Comparison of ENCODE assay signal across 14 cellular contexts in genomic region chr10:24603333-24603732, GRCh38.
DNase-seq lines count a peak whose midpoint lies in the region; ATAC-seq and TF ChIP-seq lines count a peak whose summit lies in the region.
"Had no signal": no experiment of that assay in that cellular context is flagged by ENCODE, and none has a peak within 500 bp of the region (broad histone marks: within the 10 kb centered on the region; RNA-seq: fewer than 3 reads in every experiment).

No MANE protein-coding gene starts in this region.

- no peaks in the 10 kb centered on the region for H3K27me3 ChIP-seq in tibial nerve

- no peaks in the 10 kb centered on the region for H3K9me3 Mint-ChIP-seq in activated T-cell treated with anti-CD3 and anti-CD28 coated beads, Interleukin-2, amount 50 U/mL, for 4 hours
- no peaks in the 10 kb centered on the region for H3K9me3 Mint-ChIP-seq in endothelial cell (ENCODE audit: unreplicated experiment)
- H3K9me3 Mint-ChIP-seq: activated B cell treated with CpG ODN at 0.5 μM for 24 hours; central memory CD8-positive, alpha-beta T cell had no signal

- H3K9me3 ChIP-seq in tibial nerve = no peaks in the 10 kb centered on the region

- H3K27me3 Mint-ChIP-seq in activated T-cell treated with anti-CD3 and anti-CD28 coated beads, Interleukin-2, amount 50 U/mL, for 4 hours (ENCODE audit: low read depth) = no peaks in the 10 kb centered on the region
- no peaks in the 10 kb centered on the region for H3K27me3 Mint-ChIP-seq in endothelial cell (ENCODE audit: unreplicated experiment)
- H3K27me3 Mint-ChIP-seq: activated B cell treated with CpG ODN at 0.5 μM for 24 hours; B cell; central memory CD8-positive, alpha-beta T cell; naive thymus-derived CD4-positive, alpha-beta T cell had no signal

- peaks cover 0 to 72% (median 0%) of the 10 kb centered on the region in 3 donors for H3K36me3 ChIP-seq in tibial nerve

- H3K4me1 ChIP-seq in tibial nerve = no peaks in the 10 kb centered on the region

- H3K36me3 Mint-ChIP-seq in activated T-cell treated with anti-CD3 and anti-CD28 coated beads, Interleukin-2, amount 50 U/mL, for 4 hours (ENCODE audit: insufficient read depth) = peaks cover 34% of the 10 kb centered on the region
- H3K36me3 Mint-ChIP-seq in endothelial cell (ENCODE audit: low read depth, unreplicated experiment) = peaks cover 31% of the 10 kb centered on the region

- TF ChIP-seq POLR2A in tibial nerve (IDR thresholded peaks at IDR 0.05) = no peak

- no peak overlapping the region for H3K4me3 ChIP-seq in tibial nerve

- no peak for DNase-seq in activated T-cell treated with anti-CD3 and anti-CD28 coated beads, Interleukin-2, amount 50 U/mL, for 4 hours
- DNase-seq in activated T-cell treated with anti-CD3 and anti-CD28 coated beads for 4 hours = no peak
- DNase-seq in endothelial cell (ENCODE audit: low spot score) = no peak
- no peak for DNase-seq in stimulated activated naive CD8-positive, alpha-beta T cell treated with anti-CD3 and anti-CD28 coated beads, Interleukin-15, Interleukin-2, amounts not matched to agents 100 U/mL and 50 U/mL, for 24 hours
- no peak for DNase-seq in DMS53 treated with DMSO at 0.1 percent for 48 hours (lab: John Stamatoyannopoulos, UW; ENCODE audit: unreplicated experiment)
- no peak for DNase-seq in tibial nerve (ENCODE audit: low spot score in 2 of 2)
- DNase-seq: activated B cell treated with CpG ODN at 0.5 μM for 24 hours; naive thymus-derived CD4-positive, alpha-beta T cell; NCI-H1417; OCI-M1 had no signal

- H3K27ac ChIP-seq in tibial nerve = no peak overlapping the region

- H3K27ac Mint-ChIP-seq in endothelial cell (ENCODE audit: unreplicated experiment) = peak overlapping the region; percentile 37
- H3K27ac Mint-ChIP-seq: activated B cell treated with CpG ODN at 0.5 μM for 24 hours, B cell had no signal

- TF ChIP-seq EP300 in tibial nerve (IDR thresholded peaks at IDR 0.05) = no peak

- 67 to 72% methylated on average over 2 of the region's 2 CpGs for WGBS in tibial nerve, 2 donors

- H3K4me3 Mint-ChIP-seq in activated T-cell treated with anti-CD3 and anti-CD28 coated beads, Interleukin-2, amount 50 U/mL, for 4 hours = no peak overlapping the region
- peak overlapping the region; percentile 21 for H3K4me3 Mint-ChIP-seq in endothelial cell (ENCODE audit: unreplicated experiment)
- H3K4me3 Mint-ChIP-seq: activated B cell treated with CpG ODN at 0.5 μM for 24 hours; B cell; central memory CD8-positive, alpha-beta T cell had no signal

- TF ChIP-seq CTCF in endothelial cell (IDR thresholded peaks at IDR 0.05; ENCODE audit: unreplicated experiment) (no peak), tibial nerve (IDR thresholded peaks at IDR 0.05) (no peak)

- peak; percentile 79 to 80 for ATAC-seq in activated T-cell treated with anti-CD3 and anti-CD28 coated beads, Interleukin-2, amount 50 U/mL, for 4 hours
- ATAC-seq in SK-N-SH treated with all-trans-retinoic acid at 6 μM for 48 hours (peak; percentile 51), GM21529 (IDR thresholded peaks at IDR 0.05; ENCODE audit: unreplicated experiment) (no peak)
- ATAC-seq in stimulated activated naive CD8-positive, alpha-beta T cell treated with anti-CD3 and anti-CD28 coated beads, Interleukin-15, Interleukin-2, amounts not matched to agents 100 U/mL and 50 U/mL, for 24 hours = peak; percentile 85
- ATAC-seq: naive thymus-derived CD4-positive, alpha-beta T cell had no signal

- peaks cover 16% of the 10 kb centered on the region for H3K4me1 Mint-ChIP-seq in activated T-cell treated with anti-CD3 and anti-CD28 coated beads, Interleukin-2, amount 50 U/mL, for 4 hours (ENCODE audit: low read depth)
- H3K4me1 Mint-ChIP-seq in endothelial cell (ENCODE audit: unreplicated experiment) = no peaks in the 10 kb centered on the region
- H3K4me1 Mint-ChIP-seq: activated B cell treated with CpG ODN at 0.5 μM for 24 hours; B cell; central memory CD8-positive, alpha-beta T cell had no signal

TF ChIP-seq in SK-N-SH treated with all-trans-retinoic acid at 6 μM for 48 hours, 23 proteins besides CTCF, POLR2A, EP300 and RAD21:
- no peak for TF ChIP-seq TSHZ2 (CRISPR knock-in tag; IDR thresholded peaks at IDR 0.05)
- no peak for TF ChIP-seq BACH2 (CRISPR knock-in tag; IDR thresholded peaks at IDR 0.05; ENCODE audit: borderline replicate concordance)
- no peak for TF ChIP-seq SNAI2 (CRISPR knock-in tag; IDR thresholded peaks at IDR 0.05)
- no peak for TF ChIP-seq ZNF70 (CRISPR knock-in tag; IDR thresholded peaks at IDR 0.05)
- TF ChIP-seq TOX (CRISPR knock-in tag; IDR thresholded peaks at IDR 0.05; ENCODE audit: borderline replicate concordance) = no peak
- no peak for TF ChIP-seq PPARA (CRISPR knock-in tag; IDR thresholded peaks at IDR 0.05; ENCODE audit: borderline replicate concordance)
- no peak for TF ChIP-seq TCF4 (CRISPR knock-in tag; IDR thresholded peaks at IDR 0.05; ENCODE audit: borderline replicate concordance)
- TF ChIP-seq ZNF565 (CRISPR knock-in tag; conservative IDR thresholded peaks at IDR 0.05; ENCODE audit: low read depth) = no peak
- TF ChIP-seq ZFP30 (CRISPR knock-in tag; IDR thresholded peaks at IDR 0.05) = no peak
- TF ChIP-seq ZNF8 (CRISPR knock-in tag; IDR thresholded peaks at IDR 0.05) = no peak
- TF ChIP-seq ZFP3 (CRISPR knock-in tag; IDR thresholded peaks at IDR 0.05) = no peak
- TF ChIP-seq, protein P1, sequence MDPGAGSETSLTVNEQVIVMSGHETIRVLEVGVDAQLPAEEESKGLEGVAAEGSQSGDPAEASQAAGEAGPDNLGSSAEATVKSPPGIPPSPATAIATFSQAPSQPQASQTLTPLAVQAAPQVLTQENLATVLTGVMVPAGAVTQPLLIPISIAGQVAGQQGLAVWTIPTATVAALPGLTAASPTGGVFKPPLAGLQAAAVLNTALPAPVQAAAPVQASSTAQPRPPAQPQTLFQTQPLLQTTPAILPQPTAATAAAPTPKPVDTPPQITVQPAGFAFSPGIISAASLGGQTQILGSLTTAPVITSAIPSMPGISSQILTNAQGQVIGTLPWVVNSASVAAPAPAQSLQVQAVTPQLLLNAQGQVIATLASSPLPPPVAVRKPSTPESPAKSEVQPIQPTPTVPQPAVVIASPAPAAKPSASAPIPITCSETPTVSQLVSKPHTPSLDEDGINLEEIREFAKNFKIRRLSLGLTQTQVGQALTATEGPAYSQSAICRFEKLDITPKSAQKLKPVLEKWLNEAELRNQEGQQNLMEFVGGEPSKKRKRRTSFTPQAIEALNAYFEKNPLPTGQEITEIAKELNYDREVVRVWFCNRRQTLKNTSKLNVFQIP (CRISPR knock-in tag; IDR thresholded peaks at IDR 0.05; ENCODE audit: borderline replicate concordance, low read depth) = no peak
- no peak for TF ChIP-seq ZC3H10 (CRISPR knock-in tag; IDR thresholded peaks at IDR 0.05)
- no peak for TF ChIP-seq GLIS3 (CRISPR knock-in tag; IDR thresholded peaks at IDR 0.05)
- TF ChIP-seq OSR1 (CRISPR knock-in tag; IDR thresholded peaks at IDR 0.05) = no peak
